Comparison of ENCODE assay signal across 23 cellular contexts in the genomic region with DNA sequence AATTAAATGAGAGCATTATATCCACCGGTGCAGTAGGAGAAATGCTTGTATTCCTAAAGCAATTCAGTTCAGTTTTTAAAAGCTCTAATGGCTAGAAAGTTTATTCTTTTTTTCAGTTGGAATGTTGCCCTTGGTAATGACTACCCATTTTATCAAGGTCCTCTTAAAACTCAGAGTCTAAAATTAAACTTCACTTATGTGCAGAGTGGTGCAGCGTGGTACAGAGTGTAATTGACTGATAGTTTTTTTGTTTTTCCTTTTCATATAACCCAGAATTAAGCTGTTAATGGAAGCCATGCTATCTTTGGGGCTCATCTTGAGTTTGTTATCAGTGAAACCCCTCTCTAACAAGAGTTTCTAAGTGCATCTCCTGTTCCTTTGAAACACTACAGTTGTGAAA. TPM values are rescaled to one million over a fixed set of nuclear protein-coding genes. Genes with fewer than 3 reads are reported as not detected.
DNase-seq lines count a peak whose midpoint lies in the region; ATAC-seq, FAIRE-seq and TF ChIP-seq lines count a peak whose summit lies in the region.
"Had no signal": no experiment of that assay in that cellular context is flagged by ENCODE, and none has a peak within 500 bp of the region (broad histone marks: within the 10 kb centered on the region; RNA-seq: fewer than 3 reads in every experiment).

No MANE protein-coding gene starts in this region.

- TF ChIP-seq CTCF in Loucy (conservative IDR thresholded peaks at IDR 0.05; ENCODE audit: low read length) = no peak
- no peak for TF ChIP-seq CTCF in GM12878 (IDR thresholded peaks at IDR 0.05 in 2 of 3, conservative IDR thresholded peaks at IDR 0.05 in 1 of 3; ENCODE audit: control insufficient read depth in 2 of 3, extremely low read depth in 1 of 3, insufficient read depth in 1 of 3, low read depth in 3 of 3, low read length in 3 of 3)

- H3F3A ChIP-seq in Loucy (ENCODE audit: low read depth) = no peaks in the 10 kb centered on the region

- peak overlapping the region; percentile 35 for H3K4me3 ChIP-seq in CD4-positive, CD25-positive, alpha-beta regulatory T cell (ENCODE audit: low read depth, low read length)
- H3K4me3 ChIP-seq in Loucy (ENCODE audit: low read length, poor library complexity, severe bottlenecking) (no peak overlapping the region), GM12878 (peak overlapping the region; percentile 35)
- H3K4me3 ChIP-seq: thoracic aorta had no signal

- H4K20me1 ChIP-seq in Loucy (ENCODE audit: insufficient read depth, low read length, poor library complexity, severe bottlenecking) (peaks cover 4% of the 10 kb centered on the region), GM12878 (ENCODE audit: control insufficient read depth, insufficient read depth) (no peaks in the 10 kb centered on the region)

- peak overlapping the region in 1 of 3 donors; percentile 57 for H3K27ac Mint-ChIP-seq in CD4-positive, CD25-positive, alpha-beta regulatory T cell
- H3K27ac Mint-ChIP-seq: activated naive CD4-positive, alpha-beta T cell treated with anti-CD3 and anti-CD28 coated beads for 36 hours; CD4-positive, alpha-beta T cell; stimulated activated memory B cell treated with anti-CD40 and anti-IgM and Interleukin-4, amounts not matched to agents 10 μg/mL and 1 μg/mL and 100 μg/mL, for 72 hours had no signal

- TF ChIP-seq RAD21 in GM12878 (IDR thresholded peaks at IDR 0.05; ENCODE audit: insufficient read depth, low read depth, low read length) = no peak

- H3K27me3 ChIP-seq in CD4-positive, CD25-positive, alpha-beta regulatory T cell (ENCODE audit: control insufficient read depth, insufficient read depth, low read length) = no peaks in the 10 kb centered on the region
- H3K27me3 ChIP-seq in Loucy (ENCODE audit: insufficient read depth, low read length, poor library complexity, severe bottlenecking) = no peaks in the 10 kb centered on the region
- no peaks in the 10 kb centered on the region for H3K27me3 ChIP-seq in GM12878 (replicated peaks in 1 of 2; ENCODE audit: control insufficient read depth in 2 of 2, insufficient read depth in 2 of 2, low read length in 1 of 2)

- H3K36me3 Mint-ChIP-seq in CD4-positive, CD25-positive, alpha-beta regulatory T cell = no peaks in the 10 kb centered on the region
- H3K36me3 Mint-ChIP-seq: stimulated activated memory B cell treated with anti-CD40 and anti-IgM and Interleukin-4, amounts not matched to agents 10 μg/mL and 1 μg/mL and 100 μg/mL, for 72 hours had no signal

- peaks cover 23% of the 10 kb centered on the region for H3K4me1 ChIP-seq in CD4-positive, CD25-positive, alpha-beta regulatory T cell (ENCODE audit: control insufficient read depth, insufficient read depth, low read length, poor library complexity, severe bottlenecking)
- H3K4me1 ChIP-seq in Loucy (ENCODE audit: insufficient read depth, low read length, poor library complexity, severe bottlenecking) = peaks cover 20% of the 10 kb centered on the region
- peaks cover 37% of the 10 kb centered on the region for H3K4me1 ChIP-seq in GM12878 (ENCODE audit: control insufficient read depth, insufficient read depth, low read length)

- H2AFZ ChIP-seq in Loucy (ENCODE audit: low read length) (no peak overlapping the region), GM12878 (ENCODE audit: control insufficient read depth, low read depth, low read length) (no peak overlapping the region)

- no peaks in the 10 kb centered on the region for H3K9me3 Mint-ChIP-seq in CD4-positive, CD25-positive, alpha-beta regulatory T cell
- H3K9me3 Mint-ChIP-seq: activated naive CD4-positive, alpha-beta T cell treated with anti-CD3 and anti-CD28 coated beads for 36 hours; CD4-positive, alpha-beta T cell; stimulated activated memory B cell treated with anti-CD40 and anti-IgM and Interleukin-4, amounts not matched to agents 10 μg/mL and 1 μg/mL and 100 μg/mL, for 72 hours had no signal

- SMC1A ChIA-PET in GM12878 (lab: Charles Lee; ENCODE audit: uncharacterized antibody, unreplicated experiment) = interaction anchor here (0.8 to 2.1 kb wide), 7 partner anchors 8 to 140 kb away, joined by 3 to 8 read pairs (median 5); no protein-coding TSS in a partner anchor

- no peak overlapping the region for H3K27ac ChIP-seq in CD4-positive, CD25-positive, alpha-beta regulatory T cell (ENCODE audit: insufficient read depth, low read length, poor library complexity, severe bottlenecking)
- peak overlapping the region; percentile 84 for H3K27ac ChIP-seq in GM12878 (ENCODE audit: control insufficient read depth, insufficient read depth)

- CTCF ChIA-PET in GM12878 (lab: Yijun Ruan, JAX) = interaction anchor here (1.0 to 1.4 kb wide), 5 partner anchors 10 to 316 kb away, joined by 3 to 4 read pairs (median 3); no protein-coding TSS in a partner anchor

- RAD21 ChIA-PET in GM12878 (lab: Charles Lee; ENCODE audit: unreplicated experiment) = interaction anchor here (0.9 to 1.4 kb wide), 3 partner anchors 21 to 280 kb away, joined by 3 to 5 read pairs (median 3); a partner anchor contains a TSS

- H3K9ac ChIP-seq in Loucy (ENCODE audit: low read depth, low read length, poor library complexity, severe bottlenecking) = no peak overlapping the region
- H3K9ac ChIP-seq in GM12878 (ENCODE audit: control insufficient read depth, insufficient read depth, low read length) = peak overlapping the region; percentile 22; the same call in 1 of the 2 replicates

- no peak for TF ChIP-seq POLR2A in GM12878 (IDR thresholded peaks at IDR 0.05; ENCODE audit: low read depth, low read length)

- TF ChIP-seq EP300 in GM12878 (IDR thresholded peaks at IDR 0.05; ENCODE audit: borderline replicate concordance in 1 of 2, control insufficient read depth in 1 of 2, low read depth in 2 of 2, low read length in 2 of 2) = no peak

- no TSS peak for BruUV-seq in GM12878 (replicated peaks; lab: Mats Ljungman, UMichigan)

- H3K4me1 Mint-ChIP-seq in CD4-positive, CD25-positive, alpha-beta regulatory T cell = peaks cover 54 to 74% (median 68%) of the 10 kb centered on the region in 4 donors

- POLR2A ChIA-PET in GM12878 (lab: Charles Lee) = interaction anchor here (0.9 kb wide), 1 partner anchor 9 kb away, joined by 3 read pairs; no protein-coding TSS in a partner anchor

- peak overlapping the region; percentile 4 for H3K4me2 ChIP-seq in Loucy (ENCODE audit: low read depth, low read length, poor library complexity, severe bottlenecking)
- peak overlapping the region; percentile 83 for H3K4me2 ChIP-seq in GM12878 (ENCODE audit: control insufficient read depth, insufficient read depth)

- H3K79me2 ChIP-seq in Loucy (ENCODE audit: insufficient read depth, low read length) (peaks cover 73% of the 10 kb centered on the region), GM12878 (ENCODE audit: control insufficient read depth, insufficient read depth, low read length) (peaks cover 63% of the 10 kb centered on the region)

- DNase-seq in CD4-positive, CD25-positive, alpha-beta regulatory T cell = no peak
- no peak for DNase-seq in GM12878 (ENCODE audit: low read depth, low spot score)
- DNase-seq in left lobe of liver (ENCODE audit: low spot score) = no peak
- DNase-seq in cerebellar cortex (ENCODE audit: low spot score) = no peak
- DNase-seq in activated CD4-positive, alpha-beta T cell treated with anti-CD3 and anti-CD28 coated beads, Interleukin-2, amount 50 U/mL, for 4 hours = no peak
- no peak for DNase-seq in SIG-M5 treated with dmso at 0.1 percent for 504 hours (lab: John Stamatoyannopoulos, UW; ENCODE audit: unreplicated experiment)
- DNase-seq: activated CD4-positive, alpha-beta T cell treated with anti-CD3 and anti-CD28 coated beads for 48 hours; activated naive CD4-positive, alpha-beta T cell treated with anti-CD3 and anti-CD28 coated beads for 36 hours; activated T-cell treated with anti-CD3 and anti-CD28 coated beads for 4 hours; CD4-positive, alpha-beta T cell; hypothalamus; islet precursor cell; KBM-7; NCI-H1694; NCI-H748 treated with DMSO at 0.1 percent for 48 hours; SHP77 had no signal

- no peaks in the 10 kb centered on the region for H3K9me3 ChIP-seq in CD4-positive, CD25-positive, alpha-beta regulatory T cell (ENCODE audit: control insufficient read depth in 2 of 2, low read length in 2 of 2)
- H3K9me3 ChIP-seq in Loucy (ENCODE audit: insufficient read depth, low read depth, low read length) = no peaks in the 10 kb centered on the region
- H3K9me3 ChIP-seq in GM12878 (replicated peaks; ENCODE audit: control insufficient read depth, insufficient read depth, low read length) = no peaks in the 10 kb centered on the region
- H3K9me3 ChIP-seq: thoracic aorta had no signal

- 44% methylated on average over 2 of the region's 2 CpGs for WGBS in GM12878 (ENCODE audit: insufficient coverage, insufficient replicate concordance, low lambda C conversion rate, missing lambda C conversion rate)

- no peaks in the 10 kb centered on the region for H3K9me2 ChIP-seq in Loucy (replicated peaks; ENCODE audit: low read depth, low read length)

- no peaks in the 10 kb centered on the region for H3K36me3 ChIP-seq in CD4-positive, CD25-positive, alpha-beta regulatory T cell (ENCODE audit: control insufficient read depth, insufficient read depth, low read length)
- H3K36me3 ChIP-seq in Loucy (ENCODE audit: insufficient read depth, low read length) (no peaks in the 10 kb centered on the region), GM12878 (ENCODE audit: control insufficient read depth in 2 of 2, insufficient read depth in 2 of 2, low read length in 1 of 2) (no peaks in the 10 kb centered on the region)
- H3K36me3 ChIP-seq: thoracic aorta had no signal

- H3K27me3 Mint-ChIP-seq in CD4-positive, CD25-positive, alpha-beta regulatory T cell = no peaks in the 10 kb centered on the region
- H3K27me3 Mint-ChIP-seq: CD4-positive, alpha-beta T cell; stimulated activated memory B cell treated with anti-CD40 and anti-IgM and Interleukin-4, amounts not matched to agents 10 μg/mL and 1 μg/mL and 100 μg/mL, for 72 hours had no signal

- in situ Hi-C loops in GM12878 (cut with MboI) = no loop called here

- ATAC-seq in CD4-positive, CD25-positive, alpha-beta regulatory T cell (ENCODE audit: low read depth in 2 of 2) = no peak
- ATAC-seq in GM12878 (no peak), left lobe of liver (peak; percentile 37), HG03457 (IDR thresholded peaks at IDR 0.05; ENCODE audit: unreplicated experiment) (no peak)
- ATAC-seq: sciatic nerve; stimulated activated memory B cell treated with anti-CD40 and anti-IgM and Interleukin-4, amounts not matched to agents 10 μg/mL and 1 μg/mL and 100 μg/mL, for 72 hours had no signal

- no peak overlapping the region for H3K4me3 Mint-ChIP-seq in CD4-positive, CD25-positive, alpha-beta regulatory T cell
- H3K4me3 Mint-ChIP-seq: activated naive CD4-positive, alpha-beta T cell treated with anti-CD3 and anti-CD28 coated beads for 36 hours; CD4-positive, alpha-beta T cell had no signal

- intact Hi-C loops in GM12878 (cut with micrococcal nuclease; ENCODE audit: unreplicated experiment) = no loop called here

- FAIRE-seq in GM12878 (lab: Jason Lieb, UNC) = no peak
- FAIRE-seq: endometrium, G401.6 had no signal

RNA-seq across cellular contexts. Expression of a gene that starts 21.4 kb away (rescaled TPM):
- 53.6 TPM for total RNA-seq in CD4-positive, CD25-positive, alpha-beta regulatory T cell
- 10 to 100 TPM in 3 of 4 donors, 1 to 10 TPM in 1; 9.0 to 20.9 (median 12.7) TPM for polyA plus RNA-seq in CD4-positive, CD25-positive, alpha-beta regulatory T cell
- total RNA-seq in GM12878 (2013; cell fraction: nucleolus; rRNA removed) = 60.6 and 70.3 TPM in 2 replicates
- 7.1 and 8.0 TPM in 2 replicates for total RNA-seq in GM12878 (2014; rRNA removed)
- 7.9 and 8.3 TPM in 2 replicates for total RNA-seq in GM12878 (2014; rRNA removed; fragmentation: Illumina TruSeq; extraction: Trizol)
- 6.3 and 7.3 TPM in 2 replicates for total RNA-seq in GM12878 (2021)
- 7.8 TPM for polyA plus RNA-seq in GM12878 (2011; ENCODE audit: low read depth)
- 32.0 and 35.6 TPM in 2 replicates for polyA plus RNA-seq in GM12878 (2011; rRNA removed)
- 23.4 and 24.4 TPM in 2 replicates for polyA plus RNA-seq in GM12878 (2011; cell fraction: cytosol; rRNA removed)
- polyA plus RNA-seq in GM12878 (2011; cell fraction: nucleus; rRNA removed) = 24.2 and 27.9 TPM in 2 replicates
- 9.6 and 10.4 TPM in 2 replicates for polyA plus RNA-seq in GM12878 (2012)
- 8.7 and 9.4 TPM in 2 replicates for polyA plus RNA-seq in GM12878 (2014; fragmentation: Illumina TruSeq; extraction: Trizol)
- 1 to 10 TPM; 1.9 to 3.3 TPM for polyA plus RNA-seq in GM12878 (2014; fragmentation: Nextera tagmentation; extraction: Ambion mirVana)
- 4.8 and 5.1 TPM in 2 replicates for polyA plus RNA-seq in GM12878 (2014; rRNA removed)
- polyA plus RNA-seq in GM12878 (2016; fragmentation: Nextera tagmentation; extraction: Ambion mirVana) = 1 to 10 TPM; 1.8 to 2.4 TPM
- polyA minus RNA-seq in GM12878 (2011; rRNA and poly(A)+ RNA removed) = 88.3 and 108 TPM in 2 replicates
- 19.0 and 19.9 TPM in 2 replicates for polyA minus RNA-seq in GM12878 (2011; cell fraction: cytosol; rRNA and poly(A)+ RNA removed)
- 60.0 and 123 TPM in 2 replicates for polyA minus RNA-seq in GM12878 (2011; cell fraction: nucleus; rRNA and poly(A)+ RNA removed)
- 11.2 TPM for total RNA-seq in left lobe of liver
